Comparison of ENCODE assay signal across 14 cellular contexts in the genomic region with DNA sequence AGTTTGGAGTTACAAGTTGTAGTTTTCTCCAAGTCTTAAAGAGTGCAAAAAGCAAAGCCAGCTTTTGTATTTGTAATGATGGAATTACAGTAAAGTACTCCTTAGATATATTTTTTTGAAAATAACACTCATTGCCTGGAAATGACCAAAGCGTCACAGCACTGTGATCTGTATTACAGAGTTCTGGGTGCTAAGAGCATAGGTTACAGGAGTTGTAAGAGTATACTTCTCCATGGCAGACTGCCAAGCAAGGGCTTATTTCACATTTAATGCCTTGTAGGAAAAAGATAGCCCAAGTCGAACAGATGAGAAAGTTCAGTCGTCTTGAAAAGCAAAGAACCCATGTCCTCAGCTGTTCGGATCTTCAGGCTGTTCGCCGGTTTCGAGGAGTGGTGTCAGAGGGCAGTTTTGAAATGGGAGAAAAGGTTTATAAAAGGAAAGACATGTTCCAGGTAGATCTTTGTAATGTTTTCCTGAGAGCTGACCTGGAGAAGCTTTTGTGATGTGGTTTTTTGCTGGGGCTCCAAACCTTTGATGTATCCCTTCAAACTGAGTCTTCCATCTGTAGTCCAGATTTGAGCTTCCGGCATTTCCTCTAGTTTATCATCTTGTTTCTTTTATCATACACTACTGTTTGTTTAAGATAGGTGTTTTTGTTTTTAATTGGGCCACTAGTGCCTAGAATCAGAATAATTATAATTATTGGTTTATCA. TPM values are rescaled to one million over a fixed set of nuclear protein-coding genes. Genes with fewer than 3 reads are reported as not detected.
DNase-seq lines count a peak whose midpoint lies in the region; ATAC-seq and TF ChIP-seq lines count a peak whose summit lies in the region.
"Had no signal": no experiment of that assay in that cellular context is flagged by ENCODE, and none has a peak within 500 bp of the region (broad histone marks: within the 10 kb centered on the region; RNA-seq: fewer than 3 reads in every experiment).

No MANE protein-coding gene starts in this region.

- in situ Hi-C loops in Panc1 (cut with HindIII; ENCODE audit: low pct_unique_long_range_greater_than_20kb, low sequenced_read_pairs), result no loop called here

- H3K27me3 ChIP-seq in right cardiac atrium (ENCODE audit: control insufficient read depth, insufficient read depth), result no peaks in the 10 kb centered on the region
- no peaks in the 10 kb centered on the region for H3K27me3 ChIP-seq in left ventricle myocardium inferior (ENCODE audit: low read depth)
- H3K27me3 ChIP-seq in Panc1 (ENCODE audit: control insufficient read depth, insufficient read depth, low read length), result no peaks in the 10 kb centered on the region

- H3K4me3 ChIP-seq in right cardiac atrium (ENCODE audit: low read length), result no peak overlapping the region
- H3K4me3 ChIP-seq in left ventricle myocardium inferior, result no peak overlapping the region
- no peak overlapping the region for H3K4me3 ChIP-seq in Panc1 (ENCODE audit: low read depth in 2 of 2, low read length in 2 of 2)
- no peak overlapping the region for H3K4me3 ChIP-seq in fibroblast of the aortic adventitia (ENCODE audit: low read depth, low read length)

- H3K9me3 ChIP-seq in right cardiac atrium (ENCODE audit: control insufficient read depth, low read length), result no peaks in the 10 kb centered on the region
- H3K9me3 ChIP-seq in left ventricle myocardium inferior (replicated peaks), result no peaks in the 10 kb centered on the region
- no peaks in the 10 kb centered on the region for H3K9me3 ChIP-seq in Panc1 (ENCODE audit: control insufficient read depth, insufficient read depth, low read depth, low read length)

- DNase-seq in right cardiac atrium, result no peak
- DNase-seq in left ventricle myocardium inferior, result no peak
- no peak for DNase-seq in Panc1 (ENCODE audit: low read depth, low spot score)
- peak; percentile 31 for DNase-seq in fibroblast of the aortic adventitia (ENCODE audit: low read depth)
- no peak for DNase-seq in activated CD4-positive, alpha-beta T cell treated with anti-CD3 and anti-CD28 coated beads, Interleukin-2, amount 50 U/mL, for 1 hour
- DNase-seq in NOMO-1 treated with dmso at 0.1 percent for 144 hours (lab: John Stamatoyannopoulos, UW; ENCODE audit: unreplicated experiment), result no peak
- DNase-seq: effector CD8-positive, alpha-beta T cell; left ventricle myocardium superior; NCI-H774; stimulated activated CD4-positive, alpha-beta T cell treated with anti-CD3 and anti-CD28 coated beads, Interleukin-1b, Interleukin-23, amount 100 ng/mL, for 48 hours had no signal

- H3K36me3 ChIP-seq in left ventricle myocardium inferior, result no peaks in the 10 kb centered on the region
- no peaks in the 10 kb centered on the region for H3K36me3 ChIP-seq in Panc1 (ENCODE audit: control insufficient read depth, insufficient read depth, low read length)

- BruUV-seq in Panc1 (replicated peaks; lab: Mats Ljungman, UMichigan), result no TSS peak

- no peak for ATAC-seq in right cardiac atrium
- no peak for ATAC-seq in Panc1
- no peak for ATAC-seq in HG03097 (IDR thresholded peaks at IDR 0.05; ENCODE audit: low FRiP score, unreplicated experiment)
- no peak for ATAC-seq in HG02970 (IDR thresholded peaks at IDR 0.05; ENCODE audit: low FRiP score, unreplicated experiment)
- ATAC-seq: left ventricle myocardium superior; stimulated activated effector memory CD8-positive, alpha-beta T cell treated with anti-CD3 and anti-CD28 coated beads, Interleukin-12 subunit alpha, Interleukin-12 subunit beta, amount 100 ng/mL, for 72 hours; WTC11 had no signal

- H3K4me1 ChIP-seq in right cardiac atrium (ENCODE audit: control insufficient read depth, insufficient read depth, low read length) (peaks cover 5% of the 10 kb centered on the region), left ventricle myocardium inferior (peaks cover 10% of the 10 kb centered on the region), Panc1 (ENCODE audit: control insufficient read depth, insufficient read depth, low read length) (peaks cover 39% of the 10 kb centered on the region)

- TF ChIP-seq CTCF in left ventricle myocardium inferior (IDR thresholded peaks at IDR 0.05; ENCODE audit: borderline replicate concordance), result no peak
- no peak for TF ChIP-seq CTCF in Panc1 (IDR thresholded peaks at IDR 0.05)
- TF ChIP-seq CTCF in fibroblast of the aortic adventitia (IDR thresholded peaks at IDR 0.05; ENCODE audit: insufficient read depth, low read length), result no peak

- 65% methylated on average over 8 of the region's 8 CpGs for WGBS in right cardiac atrium

- H3K27ac ChIP-seq in right cardiac atrium (ENCODE audit: low read length) (peak overlapping the region; percentile 27), left ventricle myocardium inferior (replicated peaks) (no peak overlapping the region), Panc1 (ENCODE audit: low read length) (peak overlapping the region; percentile 95)

- intact Hi-C loops in right cardiac atrium (cut with DNase I) (no loop called here), left ventricle myocardium inferior (cut with micrococcal nuclease) (no loop called here), Panc1 (cut with micrococcal nuclease; ENCODE audit: unreplicated experiment) (no loop called here)

- CTCF ChIA-PET in Panc1 (lab: Charles Lee), result no interaction called here

- POLR2A ChIA-PET in Panc1 (lab: Charles Lee), result no interaction called here

RNA-seq across cellular contexts. Expression of gene ERCC4, which starts 41.3 kb away (rescaled TPM):
- total RNA-seq in right cardiac atrium, result 10 to 100 TPM in 2 of 4 donors, 1 to 10 TPM in 2; 9.2 to 14.4 (median 10.6) TPM
- polyA plus RNA-seq in right cardiac atrium, result 2.3 TPM
- 8.2 TPM for total RNA-seq in left ventricle myocardium inferior
- total RNA-seq in Panc1 (2021; ENCODE audit: unreplicated experiment), result 23.4 TPM
- polyA plus RNA-seq in Panc1 (2012; ENCODE audit: insufficient read length), result 11.0 TPM
- 16.4 and 43.0 TPM in 2 replicates for total RNA-seq in fibroblast of the aortic adventitia (ENCODE audit: low replicate concordance)
